35 cellular contexts compared by ENCODE assay signal in genomic region chr7:2798669-2799068, GRCh38.
"Had no signal": no experiment of that assay in that cellular context is flagged by ENCODE, and none has a peak within 500 bp of the region (broad histone marks: within the 10 kb centered on the region; RNA-seq: fewer than 3 reads in every experiment).

No MANE protein-coding gene starts in this region.

- ATAC-seq: activated CD4-positive, CD25-positive, alpha-beta regulatory T cell treated with anti-CD3 and anti-CD28 coated beads, Interleukin-2, amount 50 U/mL, for 24 hours; activated CD8-positive, alpha-beta T cell treated with anti-CD3 and anti-CD28 coated beads, Interleukin-2, amount 10 ng/mL, durations not matched to agents 7 days and 5 days; activated naive CD4-positive, alpha-beta T cell treated with anti-CD3 and anti-CD28 coated beads, Interleukin-2, amount 50 U/mL, for 72 hours; PC-3; Right ventricle myocardium inferior; SK-N-SH treated with all-trans-retinoic acid at 6 μM for 48 hours had no signal

- H3K27ac ChIP-seq: adrenal gland, RWPE1 had no signal

- H3K27me3 Mint-ChIP-seq: activated CD4-positive, alpha-beta T cell treated with anti-CD3 and anti-CD28 coated beads for 36 hours; activated CD4-positive, alpha-beta T cell treated with anti-CD3 and anti-CD28 coated beads, Interleukin-2, amount 10 ng/mL, durations not matched to agents 7 days and 5 days; activated T-cell treated with anti-CD3 and anti-CD28 coated beads, Interleukin-2, amount 50 U/mL, for 24 hours; brain had no signal

- FAIRE-seq: astrocyte, bronchial epithelial cell, RCC 7860 had no signal

- H3K4me3 ChIP-seq: adrenal gland, MG63 had no signal

- H3K9me3 Mint-ChIP-seq: activated CD4-positive, alpha-beta T cell treated with anti-CD3 and anti-CD28 coated beads, Interleukin-2, amount 10 ng/mL, durations not matched to agents 7 days and 5 days; activated naive CD4-positive, alpha-beta T cell treated with anti-CD3 and anti-CD28 coated beads, Interleukin-2, amount 50 U/mL, for 72 hours; activated T-cell treated with anti-CD3 and anti-CD28 coated beads, Interleukin-2, amount 50 U/mL, for 24 hours; activated T-helper 2 cell treated with anti-CD3 and anti-CD28 coated beads, Interferon-gamma antibody, Interleukin-2, Interleukin-4, amounts not matched to agents 10 μg/mL and 5 μg/mL and 100 μg/mL, durations not matched to agents 14 hours and 24 hours and 36 hours had no signal

- H3K9me3 ChIP-seq: adrenal gland, MG63 had no signal

- H3K27me3 ChIP-seq: adrenal gland, MG63 had no signal

- H3K27ac Mint-ChIP-seq: activated CD4-positive, alpha-beta T cell treated with anti-CD3 and anti-CD28 coated beads for 36 hours; activated CD4-positive, alpha-beta T cell treated with anti-CD3 and anti-CD28 coated beads, Interleukin-2, amount 10 ng/mL, durations not matched to agents 7 days and 5 days; activated CD8-positive, alpha-beta T cell treated with anti-CD3 and anti-CD28 coated beads, Interleukin-2, amount 10 ng/mL, durations not matched to agents 7 days and 5 days; activated T-cell treated with anti-CD3 and anti-CD28 coated beads, Interleukin-2, amount 50 U/mL, for 24 hours; activated T-helper 2 cell treated with anti-CD3 and anti-CD28 coated beads, Interferon-gamma antibody, Interleukin-2, Interleukin-4, amounts not matched to agents 10 μg/mL and 5 μg/mL and 100 μg/mL, durations not matched to agents 14 hours and 24 hours and 36 hours had no signal

- H3K4me3 Mint-ChIP-seq: activated CD4-positive, alpha-beta T cell treated with anti-CD3 and anti-CD28 coated beads for 36 hours; activated CD4-positive, alpha-beta T cell treated with anti-CD3 and anti-CD28 coated beads, Interleukin-2, amount 10 ng/mL, durations not matched to agents 7 days and 5 days; activated CD8-positive, alpha-beta T cell treated with anti-CD3 and anti-CD28 coated beads, Interleukin-2, amount 10 ng/mL, durations not matched to agents 7 days and 5 days; activated T-cell treated with anti-CD3 and anti-CD28 coated beads, Interleukin-2, amount 50 U/mL, for 24 hours; brain had no signal

- DNase-seq: activated CD4-positive, alpha-beta T cell treated with anti-CD3 and anti-CD28 coated beads for 36 hours; activated CD4-positive, alpha-beta T cell treated with anti-CD3 and anti-CD28 coated beads, Interleukin-2, amount 10 ng/mL, durations not matched to agents 7 days and 5 days; activated CD4-positive, alpha-beta T cell treated with anti-CD3 and anti-CD28 coated beads, Interleukin-2, amount 50 U/mL, for 48 hours; activated CD8-positive, alpha-beta T cell treated with anti-CD3 and anti-CD28 coated beads, Interleukin-2, amount 10 ng/mL, durations not matched to agents 7 days and 5 days; activated gamma-delta T cell; activated naive CD4-positive, alpha-beta T cell treated with Interleukin-2 at 50 U/mL for 16 hours; activated T-cell treated with anti-CD3 and anti-CD28 coated beads, Interleukin-2, amount 50 U/mL, for 24 hours; adrenal gland; caudate nucleus; cerebellar nuclear complex; Karpas-422; MG63; NCI-H1048; NCI-H1105 treated with DMSO at 0.1 percent for 48 hours; NCI-H1436; NCI-H1694; NCI-H1930; NCI-H2081 treated with DMSO at 0.1 percent for 48 hours; NCI-H345; NCI-H524 treated with DMSO at 0.1 percent for 48 hours; PC-3; SIG-M5; SW 1271; T-helper 1 cell; T1000 had no signal
